Comparison of ENCODE assay signal across 10 cellular contexts in genomic region chr17:45291170-45291805, GRCh38. TPM values are rescaled to one million over a fixed set of nuclear protein-coding genes. Genes with fewer than 3 reads are reported as not detected.
A peak's percentile ranks its signal among the peaks of the same experiment; 100 is the strongest.
DNase-seq lines count a peak whose midpoint lies in the region; ATAC-seq and TF ChIP-seq lines count a peak whose summit lies in the region.
"Had no signal": no experiment of that assay in that cellular context is flagged by ENCODE, and none has a peak within 500 bp of the region (broad histone marks: within the 10 kb centered on the region; RNA-seq: fewer than 3 reads in every experiment).

No MANE protein-coding gene starts in this region.

- H3K4me1 Mint-ChIP-seq in CD4-positive, alpha-beta T cell (ENCODE audit: low read depth) = peaks cover 45% of the 10 kb centered on the region
- peaks cover 50 to 54% of the 10 kb centered on the region in 2 donors for H3K4me1 Mint-ChIP-seq in natural killer cell treated with Interleukin-12 subunit alpha and Interleukin-12 subunit beta and Interleukin-15 and Interleukin-18, amount 100 ng/mL, for 72 hours (ENCODE audit: low read depth in 2 of 2)

- intact Hi-C loops in CD4-positive, alpha-beta T cell (cut with DNase I, micrococcal nuclease) = no loop called here

- no peak for TF ChIP-seq CTCF in CD4-positive, alpha-beta T cell (IDR thresholded peaks at IDR 0.05)
- no peak for TF ChIP-seq CTCF in foreskin fibroblast (IDR thresholded peaks at IDR 0.05; ENCODE audit: low read depth, low read length)

- ATAC-seq in CD4-positive, alpha-beta T cell (ENCODE audit: poor library complexity) = no peak
- ATAC-seq in natural killer cell treated with Interleukin-12 subunit alpha and Interleukin-12 subunit beta and Interleukin-15 and Interleukin-18, amount 100 ng/mL, for 72 hours = no peak
- ATAC-seq in HG02642 (IDR thresholded peaks at IDR 0.05; ENCODE audit: poor library complexity, unreplicated experiment) = no peak
- ATAC-seq: foreskin keratinocyte had no signal

- no peaks in the 10 kb centered on the region for H3K9me3 Mint-ChIP-seq in CD4-positive, alpha-beta T cell
- H3K9me3 Mint-ChIP-seq in natural killer cell treated with Interleukin-12 subunit alpha and Interleukin-12 subunit beta and Interleukin-15 and Interleukin-18, amount 100 ng/mL, for 72 hours = no peaks in the 10 kb centered on the region

- H3K27ac Mint-ChIP-seq in CD4-positive, alpha-beta T cell = peak overlapping the region; percentile 75
- H3K27ac Mint-ChIP-seq in natural killer cell treated with Interleukin-12 subunit alpha and Interleukin-12 subunit beta and Interleukin-15 and Interleukin-18, amount 100 ng/mL, for 72 hours = peak overlapping the region; percentile 64 to 82

- H3K27me3 Mint-ChIP-seq in CD4-positive, alpha-beta T cell = no peaks in the 10 kb centered on the region
- no peaks in the 10 kb centered on the region for H3K27me3 Mint-ChIP-seq in natural killer cell treated with Interleukin-12 subunit alpha and Interleukin-12 subunit beta and Interleukin-15 and Interleukin-18, amount 100 ng/mL, for 72 hours

- POLR2A ChIA-PET in CD4-positive, alpha-beta T cell (lab: Charles Lee) = interaction anchor here (1.6 kb wide), 1 partner anchor 21 kb away, joined by 3 read pairs; no protein-coding TSS in a partner anchor

- no peak overlapping the region for H3K27ac ChIP-seq in CD4-positive, alpha-beta T cell (ENCODE audit: low read depth, low read length)
- peak overlapping the region; percentile 70 for H3K27ac ChIP-seq in caudate nucleus (ENCODE audit: low read depth, low read length)
- H3K27ac ChIP-seq: foreskin keratinocyte had no signal

- H3K27me3 ChIP-seq in CD4-positive, alpha-beta T cell (ENCODE audit: control insufficient read depth, insufficient read depth, low read length) = no peaks in the 10 kb centered on the region
- H3K27me3 ChIP-seq: foreskin keratinocyte had no signal

- H3K4me3 Mint-ChIP-seq in CD4-positive, alpha-beta T cell = no peak overlapping the region
- H3K4me3 Mint-ChIP-seq in natural killer cell treated with Interleukin-12 subunit alpha and Interleukin-12 subunit beta and Interleukin-15 and Interleukin-18, amount 100 ng/mL, for 72 hours = no peak overlapping the region

- no peak overlapping the region for H3K4me3 ChIP-seq in foreskin fibroblast (ENCODE audit: low read depth in 1 of 2, low read length in 2 of 2)

- no peaks in the 10 kb centered on the region for H3K9me3 ChIP-seq in CD4-positive, alpha-beta T cell (ENCODE audit: control insufficient read depth, low read length)

- H3K36me3 Mint-ChIP-seq in CD4-positive, alpha-beta T cell (ENCODE audit: low read depth) = peaks cover 65% of the 10 kb centered on the region
- H3K36me3 Mint-ChIP-seq in natural killer cell treated with Interleukin-12 subunit alpha and Interleukin-12 subunit beta and Interleukin-15 and Interleukin-18, amount 100 ng/mL, for 72 hours = peaks cover 10% of the 10 kb centered on the region

- CTCF ChIA-PET in CD4-positive, alpha-beta T cell (lab: Charles Lee) = interaction anchor here (1.2 to 1.7 kb wide), 2 partner anchors 14 to 32 kb away, joined by 4 to 5 read pairs; no protein-coding TSS in a partner anchor

- no peak for DNase-seq in CD4-positive, alpha-beta T cell
- DNase-seq in Kasumi-1 (lab: John Stamatoyannopoulos, UW) (peak; percentile 76 to 85), caudate nucleus (lab: John Stamatoyannopoulos, UW) (peak in 5 of 61 donors; percentile 16 to 53 (median 22)), foreskin fibroblast (no peak), NCI-H82 (lab: John Stamatoyannopoulos, UW) (no peak), NCI-H187 treated with DMSO at 0.1 percent for 48 hours (lab: John Stamatoyannopoulos, UW) (no peak)
- DNase-seq in natural killer cell treated with Interleukin-12 subunit alpha and Interleukin-12 subunit beta and Interleukin-15 and Interleukin-18, amount 100 ng/mL, for 72 hours (ENCODE audit: low spot score) = no peak
- DNase-seq: foreskin keratinocyte, NCI-H1436 had no signal

RNA-seq across cellular contexts. Expression of gene MAP3K14, which starts 25.5 kb away (rescaled TPM):
- total RNA-seq in CD4-positive, alpha-beta T cell = 10 to 100 TPM; 41.4 to 46.5 TPM
- 10 to 100 TPM; 65.9 to 75.4 TPM for total RNA-seq in natural killer cell treated with Interleukin-12 subunit alpha and Interleukin-12 subunit beta and Interleukin-15 and Interleukin-18, amount 100 ng/mL, for 72 hours

RNA-seq across cellular contexts. Expression of gene SPATA32, which starts 29.4 kb away (rescaled TPM):
- total RNA-seq in CD4-positive, alpha-beta T cell = under 1 TPM; 0.20 to 0.27 TPM
- total RNA-seq in natural killer cell treated with Interleukin-12 subunit alpha and Interleukin-12 subunit beta and Interleukin-15 and Interleukin-18, amount 100 ng/mL, for 72 hours = under 1 TPM; 0.62 to 0.81 TPM
- total RNA-seq: foreskin keratinocyte had no signal

Comparison
In these comparisons a context has a peak if more than half of its experiments do, and no peak if none do; other contexts are left out.
1. DNase-seq: peak in Kasumi-1 (2 of 2); none in CD4-positive, alpha-beta T cell (0 of 10), natural killer cell treated with Interleukin-12 subunit alpha and Interleukin-12 subunit beta and Interleukin-15 and Interleukin-18, amount 100 ng/mL, for 72 hours (single experiment), foreskin fibroblast (0 of 2), NCI-H82 (single experiment) and NCI-H187 treated with DMSO at 0.1 percent for 48 hours (single experiment).